Comparison of ENCODE assay signal across 6 cellular contexts in the genomic region with DNA sequence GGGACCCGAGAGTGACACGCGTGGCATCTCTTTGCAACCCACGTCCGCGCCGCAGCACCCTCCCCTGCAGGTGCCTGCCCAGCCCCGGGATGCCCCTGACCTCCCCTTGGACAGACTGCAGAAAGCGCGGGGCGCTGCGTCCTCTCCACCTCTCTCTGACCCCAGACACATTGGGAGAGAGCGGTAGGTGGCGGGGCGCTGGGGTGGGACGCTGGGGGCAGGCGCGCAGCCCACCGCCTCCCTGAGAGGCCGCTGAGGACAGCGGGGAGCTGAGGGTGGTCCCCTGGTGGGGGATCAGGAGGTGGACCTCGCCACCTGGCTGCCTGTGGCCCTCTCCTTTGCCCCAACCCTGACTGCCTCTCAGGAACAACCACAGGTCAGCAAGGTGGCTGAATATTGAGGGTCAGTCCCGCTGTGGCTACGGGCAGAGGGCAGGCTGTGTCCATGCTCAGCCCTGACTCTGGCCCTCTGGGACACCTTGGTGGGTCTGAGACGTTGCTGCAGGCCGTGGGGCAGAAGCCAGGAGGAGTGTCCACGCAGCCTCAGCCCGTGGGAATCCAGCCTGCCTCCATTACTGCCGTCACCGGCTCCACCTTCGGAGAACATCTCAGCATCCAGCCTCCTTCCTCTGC. TPM values are rescaled to one million over a fixed set of nuclear protein-coding genes. Genes with fewer than 3 reads are reported as not detected.
DNase-seq lines count a peak whose midpoint lies in the region; FAIRE-seq and TF ChIP-seq lines count a peak whose summit lies in the region.

No MANE protein-coding gene starts in this region.

- H3K4me2 ChIP-seq in neuronal stem cell (ENCODE audit: insufficient read depth, low read length, poor library complexity, severe bottlenecking), result peak overlapping the region; percentile 93

- H3K79me1 ChIP-seq in neuronal stem cell (ENCODE audit: low read depth, low read length), result peaks cover 19% of the 10 kb centered on the region

- peak overlapping the region; percentile 81 to 84 for H3K27ac ChIP-seq in breast epithelium
- H3K27ac ChIP-seq in neuronal stem cell (replicated peaks; ENCODE audit: low read length), result no peak overlapping the region

- peak overlapping the region; percentile 93 for H3K9ac ChIP-seq in neuronal stem cell (ENCODE audit: low read depth, low read length, poor library complexity)

- peak overlapping the region; percentile 90 for H2BK5ac ChIP-seq in neuronal stem cell (ENCODE audit: low read length)

- peak overlapping the region; percentile 98 for H2AFZ ChIP-seq in neuronal stem cell (ENCODE audit: low read length)

- peak overlapping the region; percentile 92 for H4K91ac ChIP-seq in neuronal stem cell (ENCODE audit: low read depth, low read length, poor library complexity)

- peaks cover 14% of the 10 kb centered on the region; the same call in 1 of the 2 replicates for H3K9me3 ChIP-seq in HAP-1
- no peaks in the 10 kb centered on the region for H3K9me3 ChIP-seq in breast epithelium
- H3K9me3 ChIP-seq in neuronal stem cell (replicated peaks in 1 of 2; ENCODE audit: control insufficient read depth in 2 of 2, insufficient read depth in 1 of 2, low read depth in 1 of 2, low read length in 2 of 2), result peaks cover 0 to 2% of the 10 kb centered on the region in 2 donors

- peak overlapping the region; percentile 89 for H3K4ac ChIP-seq in neuronal stem cell (ENCODE audit: low read length)

- in situ Hi-C loops in HAP-1 (cut with MboI; ENCODE audit: low sequenced_read_pairs), result no loop called here

- peak overlapping the region; percentile 100 for H3K18ac ChIP-seq in neuronal stem cell (ENCODE audit: low read length)

- peak overlapping the region; percentile 81 for H3K4me3 ChIP-seq in HAP-1
- H3K4me3 ChIP-seq in breast epithelium, result peak overlapping the region; percentile 71 to 88 (median 75)
- peak overlapping the region; percentile 84 to 97 for H3K4me3 ChIP-seq in neuronal stem cell (ENCODE audit: low read length in 2 of 2)

- H2AK5ac ChIP-seq in neuronal stem cell (ENCODE audit: low read depth, low read length), result peak overlapping the region; percentile 99

- H2BK15ac ChIP-seq in neuronal stem cell (ENCODE audit: low read length), result peak overlapping the region; percentile 96

- peak overlapping the region; percentile 86 for H4K8ac ChIP-seq in neuronal stem cell (ENCODE audit: low read depth, low read length)

- FAIRE-seq in urothelium cell line (lab: Jason Lieb, UNC), result no peak

- peak overlapping the region; percentile 73 for H3K23ac ChIP-seq in neuronal stem cell (ENCODE audit: low read depth, low read length, poor library complexity)

- DNase-seq in HAP-1 (ENCODE audit: low spot score in 2 of 2) (no peak), breast epithelium (ENCODE audit: low spot score in 2 of 2) (no peak), neuronal stem cell (ENCODE audit: low spot score) (no peak), NCI-H1092 (lab: John Stamatoyannopoulos, UW) (no peak), urothelium cell line (ENCODE audit: low spot score) (no peak), SIG-M5 treated with dmso at 0.1 percent for 504 hours (lab: John Stamatoyannopoulos, UW; ENCODE audit: unreplicated experiment) (no peak)

- no CpG with 5 or more reads among the region's 31 CpGs for WGBS in neuronal stem cell (ENCODE audit: extremely low coverage in 2 of 2, insufficient read length in 2 of 2, insufficient replicate concordance in 1 of 2), 2 donors

- no peak for TF ChIP-seq CTCF in breast epithelium (IDR thresholded peaks at IDR 0.05)

- H2BK12ac ChIP-seq in neuronal stem cell (ENCODE audit: low read length), result peak overlapping the region; percentile 95

- no peak for TF ChIP-seq POLR2A in breast epithelium (IDR thresholded peaks at IDR 0.05)

- H3K4me1 ChIP-seq in HAP-1, result peaks cover 17% of the 10 kb centered on the region
- peaks cover 13 to 22% of the 10 kb centered on the region in 2 donors for H3K4me1 ChIP-seq in breast epithelium
- peaks cover 14 to 20% of the 10 kb centered on the region in 2 donors for H3K4me1 ChIP-seq in neuronal stem cell (ENCODE audit: control insufficient read depth in 2 of 2, insufficient read depth in 1 of 2, low read depth in 1 of 2, low read length in 2 of 2)

- H2BK120ac ChIP-seq in neuronal stem cell (ENCODE audit: low read depth, low read length), result peak overlapping the region; percentile 87

- intact Hi-C loops in breast epithelium (cut with DNase I; ENCODE audit: low total_unique reads), result no loop called here

- H3K36me3 ChIP-seq in HAP-1 (replicated peaks) (peaks cover 21% of the 10 kb centered on the region), breast epithelium (no peaks in the 10 kb centered on the region), neuronal stem cell (replicated peaks in 1 of 2; ENCODE audit: control insufficient read depth in 2 of 2, insufficient read depth in 2 of 2, low read length in 2 of 2) (peaks cover 10 to 32% of the 10 kb centered on the region in 2 donors)

- no peaks in the 10 kb centered on the region for H3K27me3 ChIP-seq in HAP-1 (ENCODE audit: low read depth)
- no peaks in the 10 kb centered on the region for H3K27me3 ChIP-seq in breast epithelium
- H3K27me3 ChIP-seq in neuronal stem cell (ENCODE audit: control insufficient read depth in 3 of 3, insufficient read depth in 3 of 3, low read depth in 1 of 3, low read length in 3 of 3), result no peaks in the 10 kb centered on the region

- peak overlapping the region; percentile 98 for H3K14ac ChIP-seq in neuronal stem cell (ENCODE audit: low read length)

RNA-seq across cellular contexts. Expression of a gene that starts 0.8 kb away (rescaled TPM):
- total RNA-seq in breast epithelium, result 10 to 100 TPM; 37.0 to 39.8 (median 37.4) TPM
- polyA plus RNA-seq in neuronal stem cell (2013, experiment 1 of 2), result 43.4 TPM
- polyA plus RNA-seq in neuronal stem cell (2013, experiment 2 of 2), result 42.6 TPM

RNA-seq across cellular contexts. Expression of a gene that starts 5.8 kb away (rescaled TPM):
- total RNA-seq in breast epithelium, result 1 to 10 TPM in 2 of 3 donors, under 1 TPM in 1; 0.96 to 5.2 (median 4.7) TPM
- 3.7 TPM for polyA plus RNA-seq in neuronal stem cell (2013, experiment 1 of 2)
- 3.8 TPM for polyA plus RNA-seq in neuronal stem cell (2013, experiment 2 of 2)

RNA-seq across cellular contexts. Expression of a gene that starts 27.9 kb away (rescaled TPM):
- 1 to 10 TPM in 1 of 3 donors, not detected in 2; 2.0 TPM for total RNA-seq in breast epithelium
- 4.0 TPM for polyA plus RNA-seq in neuronal stem cell (2013, experiment 1 of 2)
- 4.6 TPM for polyA plus RNA-seq in neuronal stem cell (2013, experiment 2 of 2)

RNA-seq across cellular contexts. Expression of a gene that starts 33.3 kb away (rescaled TPM):
- 10 to 100 TPM; 19.7 to 33.4 (median 26.9) TPM for total RNA-seq in breast epithelium
- 19.8 TPM for polyA plus RNA-seq in neuronal stem cell (2013, experiment 1 of 2)
- 18.5 TPM for polyA plus RNA-seq in neuronal stem cell (2013, experiment 2 of 2)

RNA-seq across cellular contexts. Expression of a gene that starts 34.0 kb away (rescaled TPM):
- total RNA-seq in breast epithelium, result 10 to 100 TPM; 16.0 to 27.5 (median 22.0) TPM
- 15.2 TPM for polyA plus RNA-seq in neuronal stem cell (2013, experiment 1 of 2)
- 15.0 TPM for polyA plus RNA-seq in neuronal stem cell (2013, experiment 2 of 2)
